8 cellular contexts compared by ENCODE assay signal in the genomic region with DNA sequence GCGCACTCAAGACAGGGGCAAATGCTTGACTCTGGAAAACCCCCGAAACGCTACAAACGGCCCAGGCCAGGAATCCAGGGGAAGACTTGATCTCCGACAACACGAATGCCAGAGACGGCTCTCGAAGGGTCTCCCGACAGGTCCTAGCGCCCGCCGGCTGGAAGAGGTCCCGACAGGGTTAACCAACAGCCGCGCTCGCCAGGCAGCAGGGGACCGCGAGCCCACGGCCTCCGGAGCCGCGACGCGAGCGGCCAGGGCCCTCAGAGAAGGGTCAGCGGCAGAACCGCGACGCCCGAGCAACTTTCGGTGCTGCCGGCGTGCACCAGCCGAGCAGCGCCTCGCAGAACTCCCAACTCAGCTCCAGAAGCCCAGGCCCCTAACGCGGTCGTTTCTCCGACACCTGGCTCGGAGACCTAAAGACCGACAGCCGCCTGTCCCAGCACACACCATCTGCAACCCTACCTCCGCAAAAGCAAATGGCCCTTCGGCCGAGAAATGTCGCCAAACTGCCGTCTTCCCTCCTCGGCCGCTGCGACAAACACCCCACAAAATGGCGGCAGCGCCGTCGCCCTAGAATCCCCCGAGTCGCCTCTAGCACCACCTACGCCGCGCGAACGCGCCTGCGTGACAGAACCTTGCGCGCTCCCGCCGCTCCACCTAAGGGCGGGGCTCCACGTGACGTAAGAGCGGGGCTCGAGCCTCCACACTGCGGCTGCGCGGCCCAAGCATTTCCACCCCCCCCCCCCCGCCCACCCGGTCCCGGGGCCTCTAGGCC. TPM values are rescaled to one million over a fixed set of nuclear protein-coding genes. Genes with fewer than 3 reads are reported as not detected.
DNase-seq lines count a peak whose midpoint lies in the region; ATAC-seq, FAIRE-seq and TF ChIP-seq lines count a peak whose summit lies in the region.

A gene (minus strand): TSS at position 567 of the 775 bp plus-strand sequence. CDS start 3,634 bp downstream, outside the sequence.

- intact Hi-C loops in breast epithelium (cut with DNase I; ENCODE audit: low total_unique reads) = loop anchor here (5.0 kb wide), 1 partner anchor 1534 kb away; no protein-coding TSS in a partner anchor

- WGBS in small intestine, 3 donors = 0% methylated on average over 66 to 79 of the region's 79 CpGs

- H3K9me3 ChIP-seq in WERI-Rb-1 (ENCODE audit: severe bottlenecking) = peaks cover 2% of the 10 kb centered on the region
- no peaks in the 10 kb centered on the region for H3K9me3 ChIP-seq in breast epithelium
- H3K9me3 ChIP-seq in small intestine (ENCODE audit: control insufficient read depth, low read depth) = no peaks in the 10 kb centered on the region

- H3K36me3 ChIP-seq in WERI-Rb-1 (no peaks in the 10 kb centered on the region), breast epithelium (peaks cover 1% of the 10 kb centered on the region), small intestine (ENCODE audit: control insufficient read depth in 2 of 2, insufficient read depth in 2 of 2, low read length in 2 of 2) (peaks cover 2 to 7% of the 10 kb centered on the region in 2 donors)

- peak; percentile 56 for TF ChIP-seq POLR2A in breast epithelium (IDR thresholded peaks at IDR 0.05)

- ATAC-seq in GM18873 (IDR thresholded peaks at IDR 0.05; ENCODE audit: low FRiP score, unreplicated experiment) (peak; percentile 53), HG03135 (IDR thresholded peaks at IDR 0.05; ENCODE audit: unreplicated experiment) (peak; percentile 81)

- TF ChIP-seq CTCF in WERI-Rb-1 (IDR thresholded peaks at IDR 0.05; ENCODE audit: low read depth, low read length) = no peak
- TF ChIP-seq CTCF in breast epithelium (IDR thresholded peaks at IDR 0.05) = no peak

- H3K4me3 ChIP-seq in WERI-Rb-1 (ENCODE audit: low read depth, low read length) (peak within 1 kb of the TSS; percentile 74), breast epithelium (peak within 1 kb of the TSS; percentile 71 to 98 (median 87)), small intestine (ENCODE audit: low read depth in 1 of 2, low read length in 2 of 2) (peak within 1 kb of the TSS; percentile 87 to 92)

- peak; percentile 90 for DNase-seq in ACHN
- DNase-seq in NCI-H2227 (lab: John Stamatoyannopoulos, UW; ENCODE audit: unreplicated experiment) = peak; percentile 95
- peak; percentile 87 for DNase-seq in WERI-Rb-1
- peak; percentile 94 to 95 for DNase-seq in breast epithelium (ENCODE audit: low spot score in 2 of 2)
- DNase-seq in iPS-NIHi11 (ENCODE audit: low spot score) = peak; percentile 94
- DNase-seq in small intestine = peak; percentile 94

- no peaks in the 10 kb centered on the region for H3K27me3 ChIP-seq in WERI-Rb-1 (ENCODE audit: insufficient read depth, low read depth, severe bottlenecking)
- no peaks in the 10 kb centered on the region for H3K27me3 ChIP-seq in breast epithelium
- no peaks in the 10 kb centered on the region for H3K27me3 ChIP-seq in small intestine (ENCODE audit: control insufficient read depth in 2 of 2, insufficient read depth in 2 of 2, low read length in 2 of 2)

- H3K4me1 ChIP-seq in breast epithelium (peaks cover 0 to 5% of the 10 kb centered on the region in 2 donors), small intestine (ENCODE audit: control insufficient read depth in 2 of 2, insufficient read depth in 1 of 2, low read depth in 1 of 2, low read length in 1 of 2) (peaks cover 4 to 6% of the 10 kb centered on the region in 2 donors)

- in situ Hi-C loops in ACHN (cut with HindIII; ENCODE audit: low pct_ligation_motif_present, low pct_unique_long_range_greater_than_20kb, low sequenced_read_pairs) = no loop called here

- no peak for FAIRE-seq in small intestine (lab: Jason Lieb, UNC)

- H3K27ac ChIP-seq in WERI-Rb-1 = peak within 1 kb of the TSS; percentile 80
- H3K27ac ChIP-seq in breast epithelium = peak within 1 kb of the TSS; percentile 98
- peak within 1 kb of the TSS; percentile 93 to 99 for H3K27ac ChIP-seq in small intestine (ENCODE audit: low read depth in 1 of 2, low read length in 1 of 2)

RNA-seq across cellular contexts. Expression of the gene that starts here (rescaled TPM):
- 10 to 100 TPM; 39.0 to 73.2 (median 43.3) TPM for total RNA-seq in breast epithelium
- 10 to 100 TPM in 2 of 3 donors, 1 to 10 TPM in 1; 8.2 to 26.6 (median 16.5) TPM for polyA plus RNA-seq in small intestine

Comparison
In these comparisons a context has a peak if more than half of its experiments do, and no peak if none do; other contexts are left out.
1. Peak in every context shown above with its lines: DNase-seq, ATAC-seq, H3K4me3 ChIP-seq and H3K27ac ChIP-seq.